ENCODE assay signal across 24 cellular contexts in the genomic region with DNA sequence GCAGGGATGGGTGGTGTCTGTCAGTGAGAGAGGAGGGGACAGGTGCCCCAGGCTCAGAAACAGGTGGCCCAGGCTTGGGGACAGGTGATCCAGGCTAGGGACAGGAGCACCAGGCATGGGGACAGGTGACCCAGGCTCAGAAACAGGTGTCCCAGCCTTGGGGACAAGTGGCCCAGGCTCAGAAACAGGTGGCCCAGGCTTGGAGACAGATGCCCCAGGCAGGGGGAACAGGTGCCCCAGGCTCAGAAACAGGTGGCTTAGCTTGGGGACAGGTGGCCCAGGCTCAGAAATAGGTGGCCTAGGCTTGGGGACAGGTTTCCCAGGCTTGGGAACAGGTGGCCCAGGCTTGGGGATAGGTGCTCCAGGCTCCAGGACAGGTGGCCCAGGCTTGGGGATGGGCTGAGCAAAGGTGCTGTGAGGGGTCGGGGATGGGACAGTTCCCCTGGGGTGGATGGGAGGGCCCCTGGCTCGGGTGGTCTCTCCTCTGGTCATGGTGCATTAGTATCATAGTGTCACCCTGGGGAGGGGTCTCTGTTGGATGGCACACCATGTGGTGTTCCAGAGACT.
"Had no signal": no experiment of that assay in that cellular context is flagged by ENCODE, and none has a peak within 500 bp of the region (broad histone marks: within the 10 kb centered on the region; RNA-seq: fewer than 3 reads in every experiment).

No MANE protein-coding gene starts in this region.

- DNase-seq: activated CD4-positive, alpha-beta T cell treated with anti-CD3 and anti-CD28 coated beads, Interleukin-2, amount 10 ng/mL, durations not matched to agents 7 days and 5 days; activated CD4-positive, CD25-positive, alpha-beta regulatory T cell treated with anti-CD3 and anti-CD28 coated beads, Interleukin-2, amount 50 U/mL, for 72 hours; activated CD8-positive, alpha-beta T cell treated with anti-CD3 and anti-CD28 coated beads, Interleukin-2, amount 10 ng/mL, durations not matched to agents 7 days and 5 days; activated naive CD4-positive, alpha-beta T cell; activated T-cell treated with anti-CD3 and anti-CD28 coated beads, Interleukin-2, amount 50 U/mL, for 1 hour; adrenal gland; cerebellar nuclear complex; effector CD4-positive, alpha-beta T cell; erythroblast; foreskin fibroblast; heart right ventricle; islet precursor cell; left colon; lower lobe of right lung; naive thymus-derived CD8-positive, alpha-beta T cell; ovary; psoas muscle; right cardiac atrium; stimulated activated CD4-positive, alpha-beta T cell treated with anti-CD3 and anti-CD28 coated beads, Interleukin-12 subunit alpha, Interleukin-12 subunit beta, amount 100 ng/mL, for 4 hours; stimulated activated CD4-positive, alpha-beta T cell treated with anti-CD3 and anti-CD28 coated beads, Interleukin-4, amount 100 ng/mL, for 4 hours; substantia nigra; thyroid gland had no signal

- H3K36me3 ChIP-seq: adrenal gland, heart right ventricle, lower lobe of right lung, neutrophil, ovary, thyroid gland had no signal

- H3K4me3 ChIP-seq: adrenal gland, heart right ventricle, lower lobe of right lung, ovary, psoas muscle, thyroid gland had no signal

- ATAC-seq: activated CD8-positive, alpha-beta T cell treated with anti-CD3 and anti-CD28 coated beads, Interleukin-2, amount 10 ng/mL, durations not matched to agents 7 days and 5 days; left colon; lower lobe of right lung; naive thymus-derived CD8-positive, alpha-beta T cell; psoas muscle had no signal

- H3K4me1 ChIP-seq: adrenal gland, heart right ventricle, lower lobe of right lung, psoas muscle, thyroid gland had no signal

- H3K27ac ChIP-seq: adrenal gland, heart right ventricle, lower lobe of right lung, neutrophil, ovary, psoas muscle, thyroid gland, VCaP had no signal

- H3K9me3 ChIP-seq: adrenal gland, lower lobe of right lung, neutrophil, ovary, thyroid gland had no signal

- H3K27me3 ChIP-seq: adrenal gland, ovary, thyroid gland had no signal
